Comparison of ENCODE assay signal across 8 cellular contexts in genomic region chr6:85679445-85680123, GRCh38. TPM values are rescaled to one million over a fixed set of nuclear protein-coding genes. Genes with fewer than 3 reads are reported as not detected.
DNase-seq lines count a peak whose midpoint lies in the region; ATAC-seq, FAIRE-seq and TF ChIP-seq lines count a peak whose summit lies in the region.

No MANE protein-coding gene starts in this region.

- in situ Hi-C loops in astrocyte of the spinal cord (cut with HindIII; ENCODE audit: low sequenced_read_pairs): no loop called here

- no peaks in the 10 kb centered on the region for H3K27me3 Mint-ChIP-seq in IgD-negative memory B cell

- peak overlapping the region; percentile 94 to 99 (median 98) for H3K27ac Mint-ChIP-seq in IgD-negative memory B cell

- DNase-seq in BE2C (no peak), astrocyte of the spinal cord (ENCODE audit: low read depth, low spot score) (no peak), GM12891 (ENCODE audit: insufficient read length, low spot score) (no peak), left lobe of liver (ENCODE audit: low spot score) (no peak), Ammon's horn (ENCODE audit: low spot score) (no peak)

- H3K4me3 Mint-ChIP-seq in IgD-negative memory B cell: peak overlapping the region; percentile 97 to 99 (median 98)

- no peak for FAIRE-seq in GM12891 (lab: Jason Lieb, UNC)

- TF ChIP-seq CTCF in BE2C (IDR thresholded peaks at IDR 0.05; ENCODE audit: low read depth, low read length): no peak
- TF ChIP-seq CTCF in astrocyte of the spinal cord (IDR thresholded peaks at IDR 0.05; ENCODE audit: low read depth, low read length): no peak

- peaks cover 0 to 2% (median 0%) of the 10 kb centered on the region in 3 donors for H3K9me3 Mint-ChIP-seq in IgD-negative memory B cell

- H3K27me3 ChIP-seq in BE2C (no peaks in the 10 kb centered on the region; the same call in 1 of the 2 replicates), mononuclear cell (ENCODE audit: insufficient read depth, low read length) (no peaks in the 10 kb centered on the region)

- H3K4me3 ChIP-seq in BE2C (ENCODE audit: low read depth, low read length): peak overlapping the region; percentile 97
- peak overlapping the region; percentile 58 for H3K4me3 ChIP-seq in astrocyte of the spinal cord (ENCODE audit: low read depth, low read length)
- peak overlapping the region; percentile 99 for H3K4me3 ChIP-seq in mononuclear cell (ENCODE audit: low read length)

- no peak for ATAC-seq in left lobe of liver
- ATAC-seq in HG02970 (IDR thresholded peaks at IDR 0.05; ENCODE audit: low FRiP score, unreplicated experiment): no peak

- H3K4me1 ChIP-seq in BE2C (no peaks in the 10 kb centered on the region), mononuclear cell (ENCODE audit: insufficient read depth, low read length) (peaks cover 46% of the 10 kb centered on the region)

- H3K9me3 ChIP-seq in BE2C: no peaks in the 10 kb centered on the region
- no peaks in the 10 kb centered on the region for H3K9me3 ChIP-seq in mononuclear cell (ENCODE audit: low read depth, low read length)

- peaks cover 24 to 33% (median 31%) of the 10 kb centered on the region in 3 donors for H3K4me1 Mint-ChIP-seq in IgD-negative memory B cell

- H3K36me3 ChIP-seq in BE2C: peaks cover 31% of the 10 kb centered on the region

- no peaks in the 10 kb centered on the region for H3K36me3 Mint-ChIP-seq in IgD-negative memory B cell

- TF ChIP-seq POLR2A in GM12891 (IDR thresholded peaks at IDR 0.05; ENCODE audit: low read depth, low read length): no peak

TF ChIP-seq in GM12891, 5 proteins besides CTCF, POLR2A, EP300 and RAD21:
- no peak for TF ChIP-seq SPI1 (IDR thresholded peaks at IDR 0.05; ENCODE audit: low read depth, low read length)
- TF ChIP-seq TAF1 (IDR thresholded peaks at IDR 0.05; ENCODE audit: low read depth, low read length): no peak
- TF ChIP-seq PAX5 (IDR thresholded peaks at IDR 0.05; ENCODE audit: insufficient read depth, low read length, severe bottlenecking): no peak
- no peak for TF ChIP-seq POLR2AphosphoS5 (IDR thresholded peaks at IDR 0.05; ENCODE audit: low read depth, low read length)
- TF ChIP-seq POU2F2 (IDR thresholded peaks at IDR 0.05; ENCODE audit: low read depth, low read length): no peak

RNA-seq across cellular contexts. Expression of gene SYNCRIP, which starts 36.9 kb away (rescaled TPM):
- 178 TPM for polyA plus RNA-seq in BE2C (2012; ENCODE audit: insufficient read depth, insufficient read length, low read depth)
- polyA plus RNA-seq in IgD-negative memory B cell: 69.4 TPM
- total RNA-seq in mononuclear cell: 52.4 TPM
- polyA plus RNA-seq in GM12891 (2012; ENCODE audit: low read depth, missing spikeins): 63.3 TPM
- 31.0 TPM for total RNA-seq in left lobe of liver
